In the genomic region with DNA sequence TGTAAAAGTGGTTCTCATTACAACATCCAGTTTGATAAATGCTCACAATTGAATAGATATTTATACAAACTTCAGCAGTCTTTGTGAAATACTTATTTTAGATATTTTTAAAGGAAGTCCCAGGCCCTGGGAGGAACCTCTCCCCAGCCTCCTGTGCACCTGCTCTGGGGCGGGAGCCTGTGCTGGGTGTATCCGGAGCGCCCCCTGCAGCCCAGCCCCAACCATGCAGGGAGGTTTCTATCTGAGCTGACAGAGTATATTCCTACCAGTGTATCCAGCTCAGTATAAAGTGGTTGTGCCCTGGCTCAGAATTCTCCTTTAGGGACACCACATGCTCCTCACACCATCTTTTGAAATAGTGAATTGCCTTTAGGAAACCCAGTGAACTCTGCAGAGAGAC, we compare ENCODE assay signal across 1 cellular context.
TF ChIP-seq lines count a peak whose summit lies in the region.

No MANE protein-coding gene starts in this region.

TF ChIP-seq in GM23338, 12 proteins besides CTCF, POLR2A, EP300 and RAD21 (continued from another document):
- TF ChIP-seq, protein P1, sequence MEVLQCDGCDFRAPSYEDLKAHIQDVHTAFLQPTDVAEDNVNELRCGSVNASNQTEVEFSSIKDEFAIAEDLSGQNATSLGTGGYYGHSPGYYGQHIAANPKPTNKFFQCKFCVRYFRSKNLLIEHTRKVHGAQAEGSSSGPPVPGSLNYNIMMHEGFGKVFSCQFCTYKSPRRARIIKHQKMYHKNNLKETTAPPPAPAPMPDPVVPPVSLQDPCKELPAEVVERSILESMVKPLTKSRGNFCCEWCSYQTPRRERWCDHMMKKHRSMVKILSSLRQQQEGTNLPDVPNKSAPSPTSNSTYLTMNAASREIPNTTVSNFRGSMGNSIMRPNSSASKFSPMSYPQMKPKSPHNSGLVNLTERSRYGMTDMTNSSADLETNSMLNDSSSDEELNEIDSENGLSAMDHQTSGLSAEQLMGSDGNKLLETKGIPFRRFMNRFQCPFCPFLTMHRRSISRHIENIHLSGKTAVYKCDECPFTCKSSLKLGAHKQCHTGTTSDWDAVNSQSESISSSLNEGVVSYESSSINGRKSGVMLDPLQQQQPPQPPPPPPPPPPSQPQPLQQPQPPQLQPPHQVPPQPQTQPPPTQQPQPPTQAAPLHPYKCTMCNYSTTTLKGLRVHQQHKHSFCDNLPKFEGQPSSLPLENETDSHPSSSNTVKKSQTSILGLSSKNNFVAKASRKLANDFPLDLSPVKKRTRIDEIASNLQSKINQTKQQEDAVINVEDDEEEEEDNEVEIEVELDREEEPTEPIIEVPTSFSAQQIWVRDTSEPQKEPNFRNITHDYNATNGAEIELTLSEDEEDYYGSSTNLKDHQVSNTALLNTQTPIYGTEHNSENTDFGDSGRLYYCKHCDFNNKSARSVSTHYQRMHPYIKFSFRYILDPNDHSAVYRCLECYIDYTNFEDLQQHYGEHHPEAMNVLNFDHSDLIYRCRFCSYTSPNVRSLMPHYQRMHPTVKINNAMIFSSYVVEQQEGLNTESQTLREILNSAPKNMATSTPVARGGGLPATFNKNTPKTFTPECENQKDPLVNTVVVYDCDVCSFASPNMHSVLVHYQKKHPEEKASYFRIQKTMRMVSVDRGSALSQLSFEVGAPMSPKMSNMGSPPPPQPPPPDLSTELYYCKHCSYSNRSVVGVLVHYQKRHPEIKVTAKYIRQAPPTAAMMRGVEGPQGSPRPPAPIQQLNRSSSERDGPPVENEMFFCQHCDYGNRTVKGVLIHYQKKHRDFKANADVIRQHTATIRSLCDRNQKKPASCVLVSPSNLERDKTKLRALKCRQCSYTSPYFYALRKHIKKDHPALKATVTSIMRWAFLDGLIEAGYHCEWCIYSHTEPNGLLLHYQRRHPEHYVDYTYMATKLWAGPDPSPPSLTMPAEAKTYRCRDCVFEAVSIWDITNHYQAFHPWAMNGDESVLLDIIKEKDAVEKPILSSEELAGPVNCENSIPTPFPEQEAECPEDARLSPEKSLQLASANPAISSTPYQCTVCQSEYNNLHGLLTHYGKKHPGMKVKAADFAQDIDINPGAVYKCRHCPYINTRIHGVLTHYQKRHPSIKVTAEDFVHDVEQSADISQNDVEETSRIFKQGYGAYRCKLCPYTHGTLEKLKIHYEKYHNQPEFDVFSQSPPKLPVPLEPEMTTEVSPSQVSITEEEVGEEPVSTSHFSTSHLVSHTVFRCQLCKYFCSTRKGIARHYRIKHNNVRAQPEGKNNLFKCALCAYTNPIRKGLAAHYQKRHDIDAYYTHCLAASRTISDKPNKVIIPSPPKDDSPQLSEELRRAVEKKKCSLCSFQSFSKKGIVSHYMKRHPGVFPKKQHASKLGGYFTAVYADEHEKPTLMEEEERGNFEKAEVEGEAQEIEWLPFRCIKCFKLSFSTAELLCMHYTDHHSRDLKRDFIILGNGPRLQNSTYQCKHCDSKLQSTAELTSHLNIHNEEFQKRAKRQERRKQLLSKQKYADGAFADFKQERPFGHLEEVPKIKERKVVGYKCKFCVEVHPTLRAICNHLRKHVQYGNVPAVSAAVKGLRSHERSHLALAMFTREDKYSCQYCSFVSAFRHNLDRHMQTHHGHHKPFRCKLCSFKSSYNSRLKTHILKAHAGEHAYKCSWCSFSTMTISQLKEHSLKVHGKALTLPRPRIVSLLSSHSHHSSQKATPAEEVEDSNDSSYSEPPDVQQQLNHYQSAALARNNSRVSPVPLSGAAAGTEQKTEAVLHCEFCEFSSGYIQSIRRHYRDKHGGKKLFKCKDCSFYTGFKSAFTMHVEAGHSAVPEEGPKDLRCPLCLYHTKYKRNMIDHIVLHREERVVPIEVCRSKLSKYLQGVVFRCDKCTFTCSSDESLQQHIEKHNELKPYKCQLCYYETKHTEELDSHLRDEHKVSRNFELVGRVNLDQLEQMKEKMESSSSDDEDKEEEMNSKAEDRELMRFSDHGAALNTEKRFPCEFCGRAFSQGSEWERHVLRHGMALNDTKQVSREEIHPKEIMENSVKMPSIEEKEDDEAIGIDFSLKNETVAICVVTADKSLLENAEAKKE (CRISPR knock-in tag; IDR thresholded peaks at IDR 0.05), result no peak
